Comparison of ENCODE assay signal across 9 cellular contexts in genomic region chr6:166955865-166956443, GRCh38. TPM values are rescaled to one million over a fixed set of nuclear protein-coding genes. Genes with fewer than 3 reads are reported as not detected.
DNase-seq lines count a peak whose midpoint lies in the region; ATAC-seq and FAIRE-seq lines count a peak whose summit lies in the region.
"Had no signal": no experiment of that assay in that cellular context is flagged by ENCODE, and none has a peak within 500 bp of the region (broad histone marks: within the 10 kb centered on the region; RNA-seq: fewer than 3 reads in every experiment).

No MANE protein-coding gene starts in this region.

- no peaks in the 10 kb centered on the region for H3K9me3 Mint-ChIP-seq in activated CD8-positive, alpha-beta memory T cell treated with anti-CD3 and anti-CD28 coated beads, Interleukin-2, amount 10 ng/mL, durations not matched to agents 7 days and 5 days (ENCODE audit: low read depth)

- H2BK5ac ChIP-seq in mesendoderm (ENCODE audit: low read length): no peak overlapping the region

- H3K27me3 Mint-ChIP-seq in activated CD8-positive, alpha-beta memory T cell treated with anti-CD3 and anti-CD28 coated beads, Interleukin-2, amount 10 ng/mL, durations not matched to agents 7 days and 5 days: no peaks in the 10 kb centered on the region

- peak overlapping the region; percentile 62 for H3K9ac ChIP-seq in mesendoderm (ENCODE audit: low read length)

- no peak for FAIRE-seq in urothelium cell line (lab: Jason Lieb, UNC)
- FAIRE-seq: islet of Langerhans had no signal

- no peak overlapping the region for H2AK5ac ChIP-seq in mesendoderm (ENCODE audit: low read length)

- H3K4me3 ChIP-seq in mesendoderm (ENCODE audit: low read length): peak overlapping the region; percentile 48

- H3K79me1 ChIP-seq in mesendoderm (ENCODE audit: low read length): no peaks in the 10 kb centered on the region

- CTCF ChIA-PET in activated CD8-positive, alpha-beta memory T cell treated with anti-CD3 and anti-CD28 coated beads, Interleukin-2, amount 10 ng/mL, durations not matched to agents 7 days and 5 days (lab: Charles Lee): interaction anchor here (0.7 to 3.5 kb wide), 9 partner anchors 14 to 395 kb away, joined by 3 to 12 read pairs (median 4); partner anchors contain the start of gene CEP43

- peak overlapping the region; percentile 12 for H3K27ac ChIP-seq in cingulate gyrus (ENCODE audit: low read depth, low read length)
- H3K27ac ChIP-seq in mesendoderm (ENCODE audit: low read depth, low read length): no peak overlapping the region

- peak; percentile 25 for ATAC-seq in activated CD8-positive, alpha-beta memory T cell treated with anti-CD3 and anti-CD28 coated beads, Interleukin-2, amount 10 ng/mL, durations not matched to agents 7 days and 5 days
- ATAC-seq in HG02759 (IDR thresholded peaks at IDR 0.05; ENCODE audit: unreplicated experiment) (peak; percentile 1), HG03108 (IDR thresholded peaks at IDR 0.05; ENCODE audit: unreplicated experiment) (no peak)

- peak overlapping the region; percentile 80 for H3K4me3 Mint-ChIP-seq in activated CD8-positive, alpha-beta memory T cell treated with anti-CD3 and anti-CD28 coated beads, Interleukin-2, amount 10 ng/mL, durations not matched to agents 7 days and 5 days

- H3K56ac ChIP-seq in mesendoderm (ENCODE audit: low read length): peak overlapping the region; percentile 81

- no peaks in the 10 kb centered on the region for H3K79me2 ChIP-seq in mesendoderm (ENCODE audit: control insufficient read depth, insufficient read depth, low read length)

- H3K23ac ChIP-seq in mesendoderm (ENCODE audit: low read length): no peak overlapping the region

- no peak overlapping the region for H2BK15ac ChIP-seq in mesendoderm (replicated peaks; ENCODE audit: low read depth)

- peaks cover 4% of the 10 kb centered on the region for H3K36me3 Mint-ChIP-seq in activated CD8-positive, alpha-beta memory T cell treated with anti-CD3 and anti-CD28 coated beads, Interleukin-2, amount 10 ng/mL, durations not matched to agents 7 days and 5 days

- H3K27ac Mint-ChIP-seq in activated CD8-positive, alpha-beta memory T cell treated with anti-CD3 and anti-CD28 coated beads, Interleukin-2, amount 10 ng/mL, durations not matched to agents 7 days and 5 days: peak overlapping the region; percentile 62

- peak overlapping the region; percentile 83 for H3K4me2 ChIP-seq in mesendoderm (ENCODE audit: low read length)

- no peak overlapping the region for H3K18ac ChIP-seq in mesendoderm (ENCODE audit: low read length)

- H3K27me3 ChIP-seq in mesendoderm (ENCODE audit: insufficient read depth, low read length, poor library complexity): no peaks in the 10 kb centered on the region

- WGBS in mesendoderm (ENCODE audit: extremely low coverage, insufficient coverage, low lambda C conversion rate): no CpG with 5 or more reads among the region's 54 CpGs

- no peak overlapping the region for H2BK120ac ChIP-seq in mesendoderm (ENCODE audit: low read depth, low read length)

- H4K5ac ChIP-seq in mesendoderm (ENCODE audit: low read length): no peak overlapping the region

- H4K8ac ChIP-seq in mesendoderm (ENCODE audit: low read depth, low read length): no peak overlapping the region

- DNase-seq in activated CD8-positive, alpha-beta memory T cell treated with anti-CD3 and anti-CD28 coated beads, Interleukin-2, amount 10 ng/mL, durations not matched to agents 7 days and 5 days: no peak
- no peak for DNase-seq in activated CD8-positive, alpha-beta memory T cell treated with anti-CD3 and anti-CD28 coated beads for 24 hours
- DNase-seq in NCI-H748 treated with DMSO at 0.1 percent for 48 hours (lab: John Stamatoyannopoulos, UW) (peak; percentile 38), mesendoderm (no peak), urothelium cell line (ENCODE audit: low spot score) (peak; percentile 53)

- H3K4me1 ChIP-seq in mesendoderm (ENCODE audit: control insufficient read depth, low read depth, low read length): no peaks in the 10 kb centered on the region

- H3K36me3 ChIP-seq in mesendoderm (ENCODE audit: control insufficient read depth, insufficient read depth, low read length): no peaks in the 10 kb centered on the region

- H3K4me1 Mint-ChIP-seq in activated CD8-positive, alpha-beta memory T cell treated with anti-CD3 and anti-CD28 coated beads, Interleukin-2, amount 10 ng/mL, durations not matched to agents 7 days and 5 days: peaks cover 60% of the 10 kb centered on the region

- no peak overlapping the region for H3K4ac ChIP-seq in mesendoderm (ENCODE audit: low read depth, low read length)

RNA-seq across cellular contexts. Expression of gene RNASET2, which starts 0.4 kb away (rescaled TPM):
- 10 to 100 TPM; 28.8 to 46.6 TPM for total RNA-seq in activated CD8-positive, alpha-beta memory T cell treated with anti-CD3 and anti-CD28 coated beads, Interleukin-2, amount 10 ng/mL, durations not matched to agents 7 days and 5 days
- polyA plus RNA-seq in mesendoderm (2013, experiment 1 of 2): 6.2 TPM
- polyA plus RNA-seq in mesendoderm (2013, experiment 2 of 2): 6.6 TPM

RNA-seq across cellular contexts. Expression of gene CEP43, which starts 43.2 kb away (rescaled TPM):
- total RNA-seq in activated CD8-positive, alpha-beta memory T cell treated with anti-CD3 and anti-CD28 coated beads, Interleukin-2, amount 10 ng/mL, durations not matched to agents 7 days and 5 days: 10 to 100 TPM; 28.2 to 35.6 TPM
- 24.0 TPM for polyA plus RNA-seq in mesendoderm (2013, experiment 1 of 2)
- 24.6 TPM for polyA plus RNA-seq in mesendoderm (2013, experiment 2 of 2)

Comparison
In these comparisons a context has a peak if more than half of its experiments do, and no peak if none do; other contexts are left out.
1. DNase-seq: peak in NCI-H748 treated with DMSO at 0.1 percent for 48 hours (single experiment) and urothelium cell line (single experiment); none in activated CD8-positive, alpha-beta memory T cell treated with anti-CD3 and anti-CD28 coated beads, Interleukin-2, amount 10 ng/mL, durations not matched to agents 7 days and 5 days (single experiment), activated CD8-positive, alpha-beta memory T cell treated with anti-CD3 and anti-CD28 coated beads for 24 hours (single experiment) and mesendoderm (single experiment).